Comparison of ENCODE assay signal across 1 cellular context in the genomic region with DNA sequence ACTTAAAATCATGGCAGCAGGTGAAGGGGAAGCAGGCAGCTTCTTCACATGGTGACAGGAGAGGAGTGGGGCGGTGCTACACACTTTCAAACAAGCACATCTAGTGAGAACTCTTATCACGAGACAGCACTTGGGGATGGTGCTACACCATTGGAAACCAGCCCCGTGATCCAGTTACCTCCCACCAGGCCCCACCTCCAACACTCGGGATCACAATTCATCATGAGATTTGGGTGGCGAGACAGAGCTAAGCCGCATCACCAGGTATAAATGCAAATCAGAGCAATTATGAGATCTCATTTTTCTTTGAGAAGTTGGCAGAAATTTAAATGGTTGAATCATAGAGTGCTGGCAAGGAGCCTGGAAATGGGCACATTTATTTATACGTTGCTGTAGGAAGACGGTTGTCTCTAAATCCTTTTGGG.
TF ChIP-seq lines count a peak whose summit lies in the region.

No MANE protein-coding gene starts in this region.

TF ChIP-seq in K562, 482 proteins besides CTCF, POLR2A, EP300 and RAD21:
- TF ChIP-seq MNT (conservative IDR thresholded peaks at IDR 0.05) (peak in 1 of 2 experiments; percentile 43; a peak in 1 of 4 replicates), HOXB6 (CRISPR knock-in tag; IDR thresholded peaks at IDR 0.05; ENCODE audit: borderline replicate concordance) (no peak), CBFA2T2 (conservative IDR thresholded peaks at IDR 0.05) (0 out of 2 replicates have a peak, but pooled peaks have one; percentile 6), MYBL2 (IDR thresholded peaks at IDR 0.05; ENCODE audit: low read depth) (peak; percentile 66), MYBL2 (CRISPR knock-in tag; IDR thresholded peaks at IDR 0.05; ENCODE audit: borderline replicate concordance) (no peak), TCF3 (CRISPR knock-in tag; IDR thresholded peaks at IDR 0.05) (peak; percentile 57), EGR1 (conservative IDR thresholded peaks at IDR 0.05) (no peak), ARID1B (IDR thresholded peaks at IDR 0.05) (no peak; the same call in 1 of the 2 replicates), TOE1 (IDR thresholded peaks at IDR 0.05; ENCODE audit: borderline replicate concordance) (peak; percentile 46; the same call in 1 of the 2 replicates), TOE1 (CRISPR knock-in tag; IDR thresholded peaks at IDR 0.05; ENCODE audit: borderline replicate concordance, low read depth) (no peak), CBFA2T3 (IDR thresholded peaks at IDR 0.05) (peak; percentile 58), CXXC5 (CRISPR knock-in tag; IDR thresholded peaks at IDR 0.05) (peak; percentile 34; the same call in 1 of the 2 replicates), MEIS2 (IDR thresholded peaks at IDR 0.05; ENCODE audit: partially characterized antibody) (peak; percentile 64), PRPF4 (IDR thresholded peaks at IDR 0.05; ENCODE audit: insufficient read depth, low read depth, low read length, poor library complexity, severe bottlenecking) (no peak), RAD51 (IDR thresholded peaks at IDR 0.05; ENCODE audit: borderline replicate concordance, low read depth) (peak; percentile 39; the same call in 1 of the 2 replicates), KDM4B (IDR thresholded peaks at IDR 0.05; ENCODE audit: borderline replicate concordance in 2 of 2, low read depth in 1 of 2) (no peak), SRF (CRISPR knock-in tag; IDR thresholded peaks at IDR 0.05) (0 out of 4 replicates have a peak, but pooled peaks of 1 of the 2 experiments have one; percentile 19), MEF2A (IDR thresholded peaks at IDR 0.05; ENCODE audit: control insufficient read depth, low read depth, low read length) (no peak), SMAD4 (CRISPR knock-in tag; conservative IDR thresholded peaks at IDR 0.05) (0 out of 2 replicates have a peak, but pooled peaks have one; percentile 26), MTA1 (IDR thresholded peaks at IDR 0.05; ENCODE audit: borderline replicate concordance) (no peak), ETV1 (tag; conservative IDR thresholded peaks at IDR 0.05; ENCODE audit: low read depth) (no peak), FOXM1 (IDR thresholded peaks at IDR 0.05; ENCODE audit: low read depth) (peak; percentile 52; the same call in 1 of the 2 replicates), FOXM1 (CRISPR knock-in tag; IDR thresholded peaks at IDR 0.05; ENCODE audit: low read depth) (no peak), CHAMP1 (IDR thresholded peaks at IDR 0.05) (0 out of 2 replicates have a peak, but pooled peaks have one; percentile 41), CHCHD3 (CRISPR knock-in tag; IDR thresholded peaks at IDR 0.05) (no peak), NBN (IDR thresholded peaks at IDR 0.05; ENCODE audit: low read depth) (no peak), L3MBTL2 (IDR thresholded peaks at IDR 0.05) (peak; percentile 28; the same call in 1 of the 2 replicates), BHLHE40 (IDR thresholded peaks at IDR 0.05; ENCODE audit: low read length) (peak; percentile 75), EZH2 (IDR thresholded peaks at IDR 0.05; ENCODE audit: borderline replicate concordance, low read depth, low read length) (no peak)
- TF ChIP-seq, protein P1, sequence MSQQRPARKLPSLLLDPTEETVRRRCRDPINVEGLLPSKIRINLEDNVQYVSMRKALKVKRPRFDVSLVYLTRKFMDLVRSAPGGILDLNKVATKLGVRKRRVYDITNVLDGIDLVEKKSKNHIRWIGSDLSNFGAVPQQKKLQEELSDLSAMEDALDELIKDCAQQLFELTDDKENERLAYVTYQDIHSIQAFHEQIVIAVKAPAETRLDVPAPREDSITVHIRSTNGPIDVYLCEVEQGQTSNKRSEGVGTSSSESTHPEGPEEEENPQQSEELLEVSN (IDR thresholded peaks at IDR 0.05; ENCODE audit: borderline replicate concordance in 1 of 2, extremely low read depth in 1 of 2, insufficient read depth in 1 of 2, insufficient read length in 1 of 2, low read depth in 1 of 2, low read length in 1 of 2, poor library complexity in 1 of 2, severe bottlenecking in 1 of 2): peak in 1 of 2 experiments; percentile 15
- TF ChIP-seq, protein P2, sequence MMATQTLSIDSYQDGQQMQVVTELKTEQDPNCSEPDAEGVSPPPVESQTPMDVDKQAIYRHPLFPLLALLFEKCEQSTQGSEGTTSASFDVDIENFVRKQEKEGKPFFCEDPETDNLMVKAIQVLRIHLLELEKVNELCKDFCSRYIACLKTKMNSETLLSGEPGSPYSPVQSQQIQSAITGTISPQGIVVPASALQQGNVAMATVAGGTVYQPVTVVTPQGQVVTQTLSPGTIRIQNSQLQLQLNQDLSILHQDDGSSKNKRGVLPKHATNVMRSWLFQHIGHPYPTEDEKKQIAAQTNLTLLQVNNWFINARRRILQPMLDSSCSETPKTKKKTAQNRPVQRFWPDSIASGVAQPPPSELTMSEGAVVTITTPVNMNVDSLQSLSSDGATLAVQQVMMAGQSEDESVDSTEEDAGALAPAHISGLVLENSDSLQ (IDR thresholded peaks at IDR 0.05): peak; percentile 35; the same call in 1 of the 2 replicates
- TF ChIP-seq, protein P3, sequence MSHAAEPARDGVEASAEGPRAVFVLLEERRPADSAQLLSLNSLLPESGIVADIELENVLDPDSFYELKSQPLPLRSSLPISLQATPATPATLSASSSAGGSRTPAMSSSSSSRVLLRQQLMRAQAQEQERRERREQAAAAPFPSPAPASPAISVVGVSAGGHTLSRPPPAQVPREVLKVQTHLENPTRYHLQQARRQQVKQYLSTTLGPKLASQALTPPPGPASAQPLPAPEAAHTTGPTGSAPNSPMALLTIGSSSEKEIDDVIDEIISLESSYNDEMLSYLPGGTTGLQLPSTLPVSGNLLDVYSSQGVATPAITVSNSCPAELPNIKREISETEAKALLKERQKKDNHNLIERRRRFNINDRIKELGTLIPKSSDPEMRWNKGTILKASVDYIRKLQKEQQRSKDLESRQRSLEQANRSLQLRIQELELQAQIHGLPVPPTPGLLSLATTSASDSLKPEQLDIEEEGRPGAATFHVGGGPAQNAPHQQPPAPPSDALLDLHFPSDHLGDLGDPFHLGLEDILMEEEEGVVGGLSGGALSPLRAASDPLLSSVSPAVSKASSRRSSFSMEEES (CRISPR knock-in tag; IDR thresholded peaks at IDR 0.05): peak; percentile 28; the same call in 1 of the 2 replicates
